ENCODE assay signal across 18 cellular contexts in genomic region chr7:128019330-128019729, GRCh38. TPM values are rescaled to one million over a fixed set of nuclear protein-coding genes. Genes with fewer than 3 reads are reported as not detected.
A peak's percentile ranks its signal among the peaks of the same experiment; 100 is the strongest.
DNase-seq lines count a peak whose midpoint lies in the region; ATAC-seq and TF ChIP-seq lines count a peak whose summit lies in the region.
"Had no signal": no experiment of that assay in that cellular context is flagged by ENCODE, and none has a peak within 500 bp of the region (broad histone marks: within the 10 kb centered on the region; RNA-seq: fewer than 3 reads in every experiment).

No MANE protein-coding gene starts in this region.

- TF ChIP-seq CTCF in dorsolateral prefrontal cortex (IDR thresholded peaks at IDR 0.05 in 54 of 56, conservative IDR thresholded peaks at IDR 0.05 in 2 of 56; ENCODE audit: low read depth in 1 of 56, partially characterized antibody in 56 of 56) (no peak), nephron (IDR thresholded peaks at IDR 0.05; ENCODE audit: unreplicated experiment in 3 of 3) (no peak)

- H3K27me3 ChIP-seq in dorsolateral prefrontal cortex: no peaks in the 10 kb centered on the region

- no peak overlapping the region for H3K4me3 ChIP-seq in dorsolateral prefrontal cortex
- H3K4me3 ChIP-seq: GM23248 had no signal

- intact Hi-C loops in dorsolateral prefrontal cortex (cut with DNase I): no loop called here

- H3K27ac Mint-ChIP-seq in stimulated activated naive CD8-positive, alpha-beta T cell treated with anti-CD3 and anti-CD28 coated beads, Interleukin-15, Interleukin-2, amounts not matched to agents 100 ng/mL and 50 ng/mL, for 24 hours: peak overlapping the region; percentile 17
- no peak overlapping the region for H3K27ac Mint-ChIP-seq in stimulated activated naive CD8-positive, alpha-beta T cell treated with anti-CD3 and anti-CD28 coated beads, Interleukin-15, amount 100 ng/mL, for 72 hours
- H3K27ac Mint-ChIP-seq in nephron: peak overlapping the region in 2 of 3 experiments; percentile 3 to 58
- H3K27ac Mint-ChIP-seq in effector memory CD8-positive, alpha-beta T cell: no peak overlapping the region
- H3K27ac Mint-ChIP-seq: CD4-positive, alpha-beta T cell had no signal

- H3K4me3 Mint-ChIP-seq in stimulated activated naive CD8-positive, alpha-beta T cell treated with anti-CD3 and anti-CD28 coated beads, Interleukin-15, Interleukin-2, amounts not matched to agents 100 ng/mL and 50 ng/mL, for 24 hours: no peak overlapping the region
- H3K4me3 Mint-ChIP-seq in stimulated activated naive CD8-positive, alpha-beta T cell treated with anti-CD3 and anti-CD28 coated beads, Interleukin-15, amount 100 ng/mL, for 72 hours: no peak overlapping the region
- H3K4me3 Mint-ChIP-seq in nephron: no peak overlapping the region
- H3K4me3 Mint-ChIP-seq in effector memory CD8-positive, alpha-beta T cell: no peak overlapping the region
- H3K4me3 Mint-ChIP-seq: CD4-positive, alpha-beta T cell had no signal

- H3K27ac ChIP-seq in dorsolateral prefrontal cortex: peak overlapping the region in 45 of 59 donors; percentile 2 to 87 (median 64)
- H3K27ac ChIP-seq: GM23248 had no signal

- no peaks in the 10 kb centered on the region for H3K27me3 Mint-ChIP-seq in stimulated activated naive CD8-positive, alpha-beta T cell treated with anti-CD3 and anti-CD28 coated beads, Interleukin-15, Interleukin-2, amounts not matched to agents 100 ng/mL and 50 ng/mL, for 24 hours
- no peaks in the 10 kb centered on the region for H3K27me3 Mint-ChIP-seq in stimulated activated naive CD8-positive, alpha-beta T cell treated with anti-CD3 and anti-CD28 coated beads, Interleukin-15, amount 100 ng/mL, for 72 hours
- no peaks in the 10 kb centered on the region for H3K27me3 Mint-ChIP-seq in nephron (ENCODE audit: low read depth)
- H3K27me3 Mint-ChIP-seq in effector memory CD8-positive, alpha-beta T cell: no peaks in the 10 kb centered on the region
- H3K27me3 Mint-ChIP-seq: CD4-positive, alpha-beta T cell had no signal

- no peaks in the 10 kb centered on the region for H3K9me3 Mint-ChIP-seq in stimulated activated naive CD8-positive, alpha-beta T cell treated with anti-CD3 and anti-CD28 coated beads, Interleukin-15, Interleukin-2, amounts not matched to agents 100 ng/mL and 50 ng/mL, for 24 hours
- H3K9me3 Mint-ChIP-seq in stimulated activated naive CD8-positive, alpha-beta T cell treated with anti-CD3 and anti-CD28 coated beads, Interleukin-15, amount 100 ng/mL, for 72 hours: no peaks in the 10 kb centered on the region
- H3K9me3 Mint-ChIP-seq in nephron: no peaks in the 10 kb centered on the region
- H3K9me3 Mint-ChIP-seq in effector memory CD8-positive, alpha-beta T cell: no peaks in the 10 kb centered on the region
- H3K9me3 Mint-ChIP-seq: CD4-positive, alpha-beta T cell had no signal

- DNase-seq in stimulated activated naive CD8-positive, alpha-beta T cell treated with anti-CD3 and anti-CD28 coated beads, Interleukin-15, amount 100 ng/mL, for 72 hours: no peak
- DNase-seq in dorsolateral prefrontal cortex (no peak), A172 (ENCODE audit: low spot score) (no peak)
- DNase-seq in effector memory CD8-positive, alpha-beta T cell: no peak
- DNase-seq: CD4-positive, alpha-beta T cell; DMS153; GDM1; GM23248; KG1; NCI-H1417 treated with DMSO at 0.1 percent for 48 hours; NCI-H187 treated with DMSO at 0.1 percent for 48 hours; NCI-H226 had no signal

- peaks cover 4% of the 10 kb centered on the region for H3K4me1 Mint-ChIP-seq in stimulated activated naive CD8-positive, alpha-beta T cell treated with anti-CD3 and anti-CD28 coated beads, Interleukin-15, Interleukin-2, amounts not matched to agents 100 ng/mL and 50 ng/mL, for 24 hours (ENCODE audit: low read depth)
- peaks cover 7% of the 10 kb centered on the region for H3K4me1 Mint-ChIP-seq in stimulated activated naive CD8-positive, alpha-beta T cell treated with anti-CD3 and anti-CD28 coated beads, Interleukin-15, amount 100 ng/mL, for 72 hours
- H3K4me1 Mint-ChIP-seq in nephron: peaks cover 54% of the 10 kb centered on the region
- H3K4me1 Mint-ChIP-seq in effector memory CD8-positive, alpha-beta T cell (ENCODE audit: low read depth in 2 of 2): peaks cover 10 to 13% of the 10 kb centered on the region in 2 donors

- peaks cover 67% of the 10 kb centered on the region for H3K36me3 Mint-ChIP-seq in stimulated activated naive CD8-positive, alpha-beta T cell treated with anti-CD3 and anti-CD28 coated beads, Interleukin-15, Interleukin-2, amounts not matched to agents 100 ng/mL and 50 ng/mL, for 24 hours (ENCODE audit: low read depth)
- peaks cover 15% of the 10 kb centered on the region for H3K36me3 Mint-ChIP-seq in nephron (ENCODE audit: low read depth)
- H3K36me3 Mint-ChIP-seq in effector memory CD8-positive, alpha-beta T cell (ENCODE audit: insufficient read depth): peaks cover 16% of the 10 kb centered on the region

- no peak for ATAC-seq in stimulated activated naive CD8-positive, alpha-beta T cell treated with anti-CD3 and anti-CD28 coated beads, Interleukin-15, amount 100 ng/mL, for 72 hours
- ATAC-seq in HG02981 (IDR thresholded peaks at IDR 0.05; ENCODE audit: unreplicated experiment) (no peak), GM21737 (IDR thresholded peaks at IDR 0.05; ENCODE audit: unreplicated experiment) (no peak)
- ATAC-seq in effector memory CD8-positive, alpha-beta T cell (replicated peaks): no peak
- ATAC-seq: Panc1 had no signal

RNA-seq across cellular contexts. Expression of gene LRRC4, which starts 11.9 kb away (rescaled TPM):
- 100 to 1,000 TPM in 88 of 120 experiments, 10 to 100 TPM in 32; 44.8 to 204 (median 116) TPM for total RNA-seq in dorsolateral prefrontal cortex
- total RNA-seq in A172 (2014; rRNA removed; shearing (Covaris generic)): 0.34 and 0.50 TPM in 2 replicates
- total RNA-seq: SK-MEL-5 had no signal

Comparison
In these comparisons a context has a peak if more than half of its experiments do, and no peak if none do; other contexts are left out.
1. H3K27ac Mint-ChIP-seq: peak in stimulated activated naive CD8-positive, alpha-beta T cell treated with anti-CD3 and anti-CD28 coated beads, Interleukin-15, Interleukin-2, amounts not matched to agents 100 ng/mL and 50 ng/mL, for 24 hours (single experiment) and nephron (2 of 3); none in stimulated activated naive CD8-positive, alpha-beta T cell treated with anti-CD3 and anti-CD28 coated beads, Interleukin-15, amount 100 ng/mL, for 72 hours (0 of 2) and effector memory CD8-positive, alpha-beta T cell (0 of 2).
2. RNA of gene LRRC4, which starts 11.9 kb away (total RNA-seq): 44.8 to 204 TPM in dorsolateral prefrontal cortex; 0.34 to 0.50 TPM in A172; every median in the first group is over 10 times any median in the second.